In genomic region chrX:125096870-125097269, GRCh38 we compare ENCODE assay signal across 11 cellular contexts.
"Had no signal": no experiment of that assay in that cellular context is flagged by ENCODE, and none has a peak within 500 bp of the region (broad histone marks: within the 10 kb centered on the region; RNA-seq: fewer than 3 reads in every experiment).

No MANE protein-coding gene starts in this region.

- H3K36me3 ChIP-seq: HAP-1 had no signal

- ATAC-seq: GM23338, HCT116 had no signal

- H3K9me3 ChIP-seq: HAP-1 had no signal

- DNase-seq: GM23248, GOT3, H7, H9, HCEC 1CT, HFFc6 had no signal

- H3K27ac ChIP-seq: GM23248 had no signal

- H3K4me3 ChIP-seq: GM23248, GM23338, HAP-1 had no signal

- FAIRE-seq: H1, H54 had no signal
